ENCODE assay signal across 11 cellular contexts in genomic region chr11:45659818-45660160, GRCh38. TPM values are rescaled to one million over a fixed set of nuclear protein-coding genes. Genes with fewer than 3 reads are reported as not detected.
"Had no signal": no experiment of that assay in that cellular context is flagged by ENCODE, and none has a peak within 500 bp of the region (broad histone marks: within the 10 kb centered on the region; RNA-seq: fewer than 3 reads in every experiment).

No MANE protein-coding gene starts in this region.

- H3K27me3 ChIP-seq: thyroid gland had no signal

- H3K36me3 Mint-ChIP-seq: activated naive CD8-positive, alpha-beta T cell treated with anti-CD3 and anti-CD28 coated beads for 36 hours; natural killer cell had no signal

- H3K27ac Mint-ChIP-seq: activated naive CD8-positive, alpha-beta T cell treated with anti-CD3 and anti-CD28 coated beads for 36 hours; natural killer cell; T-helper 1 cell treated with Interleukin-12 subunit alpha and Interleukin-12 subunit beta and Interleukin-4 antibody, amounts not matched to agents 30 μg/mL and 1 μg/mL, for 36 hours had no signal

- H3K36me3 ChIP-seq: esophagus muscularis mucosa, stomach, thyroid gland had no signal

- H3K4me3 ChIP-seq: esophagus muscularis mucosa, mucosa of descending colon, stomach, thyroid gland had no signal

- H3K9me3 ChIP-seq: esophagus muscularis mucosa, mucosa of descending colon, stomach, thyroid gland had no signal

- ATAC-seq: left colon, mucosa of descending colon, natural killer cell had no signal

- H3K4me3 Mint-ChIP-seq: activated naive CD8-positive, alpha-beta T cell treated with anti-CD3 and anti-CD28 coated beads for 36 hours; natural killer cell; T-helper 1 cell treated with Interleukin-12 subunit alpha and Interleukin-12 subunit beta and Interleukin-4 antibody, amounts not matched to agents 30 μg/mL and 1 μg/mL, for 36 hours had no signal

- H3K9me3 Mint-ChIP-seq: activated naive CD8-positive, alpha-beta T cell treated with anti-CD3 and anti-CD28 coated beads for 36 hours; natural killer cell; T-helper 1 cell treated with Interleukin-12 subunit alpha and Interleukin-12 subunit beta and Interleukin-4 antibody, amounts not matched to agents 30 μg/mL and 1 μg/mL, for 36 hours had no signal

- DNase-seq: activated naive CD8-positive, alpha-beta T cell treated with anti-CD3 and anti-CD28 coated beads for 36 hours; activated T-cell treated with anti-CD3 and anti-CD28 coated beads, Interleukin-2, amount 50 U/mL, for 1 hour; left colon; mucosa of descending colon; natural killer cell; stimulated activated CD4-positive, alpha-beta T cell treated with anti-CD3 and anti-CD28 coated beads, Interleukin-15, amount 100 ng/mL, for 24 hours; stimulated activated CD4-positive, alpha-beta T cell treated with anti-CD3 and anti-CD28 coated beads, Interleukin-4, amount 100 ng/mL, for 4 hours; stomach had no signal

RNA-seq across cellular contexts. Expression of gene CHST1, which starts 5.6 kb away (rescaled TPM):
- total RNA-seq: activated naive CD8-positive, alpha-beta T cell treated with anti-CD3 and anti-CD28 coated beads for 36 hours; natural killer cell had no signal
